Comparison of ENCODE assay signal across 9 cellular contexts in genomic region chr20:44644384-44645131, GRCh38. TPM values are rescaled to one million over a fixed set of nuclear protein-coding genes. Genes with fewer than 3 reads are reported as not detected.
A peak's percentile ranks its signal among the peaks of the same experiment; 100 is the strongest.
DNase-seq lines count a peak whose midpoint lies in the region; ATAC-seq and TF ChIP-seq lines count a peak whose summit lies in the region.
"Had no signal": no experiment of that assay in that cellular context is flagged by ENCODE, and none has a peak within 500 bp of the region (broad histone marks: within the 10 kb centered on the region; RNA-seq: fewer than 3 reads in every experiment).

No MANE protein-coding gene starts in this region.

- H3K9me3 ChIP-seq in suprapubic skin, result no peaks in the 10 kb centered on the region

- H3K27me3 Mint-ChIP-seq in activated CD8-positive, alpha-beta T cell treated with anti-CD3 and anti-CD28 coated beads, Interleukin-2, amount 10 ng/mL, durations not matched to agents 7 days and 5 days (ENCODE audit: low read depth), result no peaks in the 10 kb centered on the region
- H3K27me3 Mint-ChIP-seq in immature natural killer cell (ENCODE audit: low read depth in 3 of 3), result peaks cover 0 to 5% (median 4%) of the 10 kb centered on the region in 3 donors

- CTCF ChIA-PET in activated CD8-positive, alpha-beta T cell treated with anti-CD3 and anti-CD28 coated beads, Interleukin-2, amount 10 ng/mL, durations not matched to agents 7 days and 5 days (lab: Charles Lee), result interaction anchor here (0.9 to 11.1 kb wide), 7 partner anchors 24 to 426 kb away, joined by 3 to 150 read pairs (median 6); no protein-coding TSS in a partner anchor

- peak; percentile 42 to 49 for ATAC-seq in activated CD4-positive, CD25-positive, alpha-beta regulatory T cell treated with anti-CD3 and anti-CD28 coated beads, Interleukin-2, amount 50 U/mL, for 24 hours
- ATAC-seq in activated CD8-positive, alpha-beta T cell treated with anti-CD3 and anti-CD28 coated beads, Interleukin-2, amount 10 ng/mL, durations not matched to agents 7 days and 5 days, result peak; percentile 58
- no peak for ATAC-seq in GM21619 (IDR thresholded peaks at IDR 0.05; ENCODE audit: unreplicated experiment)
- no peak for ATAC-seq in HG02981 (IDR thresholded peaks at IDR 0.05; ENCODE audit: unreplicated experiment)

- no peak for TF ChIP-seq POLR2A in suprapubic skin (IDR thresholded peaks at IDR 0.05)

- no peak overlapping the region for H3K4me3 ChIP-seq in suprapubic skin

- POLR2A ChIA-PET in activated CD8-positive, alpha-beta T cell treated with anti-CD3 and anti-CD28 coated beads, Interleukin-2, amount 10 ng/mL, durations not matched to agents 7 days and 5 days (lab: Charles Lee), result interaction anchor here (0.7 to 2.7 kb wide), 6 partner anchors 9 to 1186 kb away, joined by 3 to 9 read pairs (median 4); partner anchors contain the start of gene STK4

- H3K4me3 Mint-ChIP-seq in activated CD8-positive, alpha-beta T cell treated with anti-CD3 and anti-CD28 coated beads, Interleukin-2, amount 10 ng/mL, durations not matched to agents 7 days and 5 days, result peak overlapping the region; percentile 63
- H3K4me3 Mint-ChIP-seq in immature natural killer cell, result peak overlapping the region; percentile 76 to 87 (median 84)

- no peaks in the 10 kb centered on the region for H3K36me3 ChIP-seq in suprapubic skin

- peaks cover 62% of the 10 kb centered on the region for H3K36me3 Mint-ChIP-seq in activated CD8-positive, alpha-beta T cell treated with anti-CD3 and anti-CD28 coated beads, Interleukin-2, amount 10 ng/mL, durations not matched to agents 7 days and 5 days (ENCODE audit: low read depth)
- peaks cover 8 to 11% (median 10%) of the 10 kb centered on the region in 3 donors for H3K36me3 Mint-ChIP-seq in immature natural killer cell

- no peaks in the 10 kb centered on the region for H3K9me3 Mint-ChIP-seq in activated CD8-positive, alpha-beta T cell treated with anti-CD3 and anti-CD28 coated beads, Interleukin-2, amount 10 ng/mL, durations not matched to agents 7 days and 5 days (ENCODE audit: insufficient read depth)
- no peaks in the 10 kb centered on the region for H3K9me3 Mint-ChIP-seq in immature natural killer cell

- peaks cover 46% of the 10 kb centered on the region for H3K4me1 ChIP-seq in suprapubic skin

- peak overlapping the region; percentile 99 for H3K27ac Mint-ChIP-seq in activated CD8-positive, alpha-beta T cell treated with anti-CD3 and anti-CD28 coated beads, Interleukin-2, amount 10 ng/mL, durations not matched to agents 7 days and 5 days
- H3K27ac Mint-ChIP-seq in immature natural killer cell, result peak overlapping the region; percentile 92 to 97 (median 94)

- no peak for TF ChIP-seq EP300 in suprapubic skin (IDR thresholded peaks at IDR 0.05)

- 76% methylated on average over 11 of the region's 11 CpGs for WGBS in suprapubic skin

- peak overlapping the region; percentile 69 for H3K27ac ChIP-seq in suprapubic skin

- H3K4me1 Mint-ChIP-seq in activated CD8-positive, alpha-beta T cell treated with anti-CD3 and anti-CD28 coated beads, Interleukin-2, amount 10 ng/mL, durations not matched to agents 7 days and 5 days (ENCODE audit: low read depth), result peaks cover 93% of the 10 kb centered on the region
- H3K4me1 Mint-ChIP-seq in immature natural killer cell, result peaks cover 97 to 98% of the 10 kb centered on the region in 2 donors

- no peaks in the 10 kb centered on the region for H3K27me3 ChIP-seq in suprapubic skin

- DNase-seq in activated CD4-positive, CD25-positive, alpha-beta regulatory T cell (lab: John Stamatoyannopoulos, UW), result no peak
- peak; percentile 63 for DNase-seq in activated CD8-positive, alpha-beta T cell treated with anti-CD3 and anti-CD28 coated beads, Interleukin-2, amount 10 ng/mL, durations not matched to agents 7 days and 5 days
- DNase-seq in immature natural killer cell (peak; percentile 39 to 47 (median 41)), suprapubic skin (ENCODE audit: low spot score in 2 of 2) (no peak), middle frontal gyrus (ENCODE audit: extremely low spot score, low spot score) (no peak)
- DNase-seq: 8988T had no signal

- TF ChIP-seq CTCF in suprapubic skin (IDR thresholded peaks at IDR 0.05), result no peak

RNA-seq across cellular contexts. Expression of gene ADA, which starts 6.9 kb away (rescaled TPM):
- 100 to 1,000 TPM; 110 to 112 TPM for total RNA-seq in activated CD8-positive, alpha-beta T cell treated with anti-CD3 and anti-CD28 coated beads, Interleukin-2, amount 10 ng/mL, durations not matched to agents 7 days and 5 days
- 100 to 1,000 TPM in 2 of 3 donors, 10 to 100 TPM in 1; 96.9 to 150 (median 124) TPM for polyA plus RNA-seq in immature natural killer cell
- total RNA-seq in suprapubic skin, result 1 to 10 TPM; 4.1 to 9.4 (median 7.8) TPM

Comparison
In these comparisons a context has a peak if more than half of its experiments do, and no peak if none do; other contexts are left out.
1. ATAC-seq: peak in activated CD4-positive, CD25-positive, alpha-beta regulatory T cell treated with anti-CD3 and anti-CD28 coated beads, Interleukin-2, amount 50 U/mL, for 24 hours (2 of 2) and activated CD8-positive, alpha-beta T cell treated with anti-CD3 and anti-CD28 coated beads, Interleukin-2, amount 10 ng/mL, durations not matched to agents 7 days and 5 days (single experiment); none in GM21619 (single experiment) and HG02981 (single experiment).
2. DNase-seq: peak in activated CD8-positive, alpha-beta T cell treated with anti-CD3 and anti-CD28 coated beads, Interleukin-2, amount 10 ng/mL, durations not matched to agents 7 days and 5 days (single experiment) and immature natural killer cell (3 of 3); none in activated CD4-positive, CD25-positive, alpha-beta regulatory T cell (0 of 4), suprapubic skin (0 of 2) and middle frontal gyrus (single experiment).
3. RNA of gene ADA, which starts 6.9 kb away (total RNA-seq): 110 to 112 TPM in activated CD8-positive, alpha-beta T cell treated with anti-CD3 and anti-CD28 coated beads, Interleukin-2, amount 10 ng/mL, durations not matched to agents 7 days and 5 days; 4.1 to 9.4 TPM in suprapubic skin; every median in the first group is over 10 times any median in the second.